Comparison of ENCODE assay signal across 1 cellular context in the genomic region with DNA sequence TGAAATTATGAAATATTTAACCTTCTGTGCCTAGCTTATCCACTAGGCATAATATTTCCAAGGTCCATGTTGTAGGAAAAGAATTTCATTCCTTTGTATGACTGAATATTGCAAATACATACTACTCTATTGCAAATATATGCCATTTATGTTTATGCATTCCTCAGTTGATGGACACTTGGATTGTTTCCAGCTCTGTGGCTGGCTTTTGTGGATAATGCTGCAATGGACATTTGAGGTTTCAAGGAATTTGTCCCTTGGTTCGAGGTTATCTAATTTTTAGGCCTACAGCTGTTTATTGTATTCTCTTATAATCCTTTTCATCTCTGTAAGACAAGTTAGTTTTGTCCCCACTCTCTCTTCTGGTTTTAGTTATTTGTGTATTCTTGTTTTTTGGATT.
TF ChIP-seq lines count a peak whose summit lies in the region.

No MANE protein-coding gene starts in this region.

TF ChIP-seq in HepG2, 621 proteins besides CTCF, POLR2A, EP300 and RAD21 (continued from another document):
- TF ChIP-seq, protein P1, sequence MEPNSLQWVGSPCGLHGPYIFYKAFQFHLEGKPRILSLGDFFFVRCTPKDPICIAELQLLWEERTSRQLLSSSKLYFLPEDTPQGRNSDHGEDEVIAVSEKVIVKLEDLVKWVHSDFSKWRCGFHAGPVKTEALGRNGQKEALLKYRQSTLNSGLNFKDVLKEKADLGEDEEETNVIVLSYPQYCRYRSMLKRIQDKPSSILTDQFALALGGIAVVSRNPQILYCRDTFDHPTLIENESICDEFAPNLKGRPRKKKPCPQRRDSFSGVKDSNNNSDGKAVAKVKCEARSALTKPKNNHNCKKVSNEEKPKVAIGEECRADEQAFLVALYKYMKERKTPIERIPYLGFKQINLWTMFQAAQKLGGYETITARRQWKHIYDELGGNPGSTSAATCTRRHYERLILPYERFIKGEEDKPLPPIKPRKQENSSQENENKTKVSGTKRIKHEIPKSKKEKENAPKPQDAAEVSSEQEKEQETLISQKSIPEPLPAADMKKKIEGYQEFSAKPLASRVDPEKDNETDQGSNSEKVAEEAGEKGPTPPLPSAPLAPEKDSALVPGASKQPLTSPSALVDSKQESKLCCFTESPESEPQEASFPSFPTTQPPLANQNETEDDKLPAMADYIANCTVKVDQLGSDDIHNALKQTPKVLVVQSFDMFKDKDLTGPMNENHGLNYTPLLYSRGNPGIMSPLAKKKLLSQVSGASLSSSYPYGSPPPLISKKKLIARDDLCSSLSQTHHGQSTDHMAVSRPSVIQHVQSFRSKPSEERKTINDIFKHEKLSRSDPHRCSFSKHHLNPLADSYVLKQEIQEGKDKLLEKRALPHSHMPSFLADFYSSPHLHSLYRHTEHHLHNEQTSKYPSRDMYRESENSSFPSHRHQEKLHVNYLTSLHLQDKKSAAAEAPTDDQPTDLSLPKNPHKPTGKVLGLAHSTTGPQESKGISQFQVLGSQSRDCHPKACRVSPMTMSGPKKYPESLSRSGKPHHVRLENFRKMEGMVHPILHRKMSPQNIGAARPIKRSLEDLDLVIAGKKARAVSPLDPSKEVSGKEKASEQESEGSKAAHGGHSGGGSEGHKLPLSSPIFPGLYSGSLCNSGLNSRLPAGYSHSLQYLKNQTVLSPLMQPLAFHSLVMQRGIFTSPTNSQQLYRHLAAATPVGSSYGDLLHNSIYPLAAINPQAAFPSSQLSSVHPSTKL (CRISPR knock-in tag; IDR thresholded peaks at IDR 0.05) = peak; percentile 56
- TF ChIP-seq REL (CRISPR knock-in tag; conservative IDR thresholded peaks at IDR 0.05) (no peak), SP4 (CRISPR knock-in tag; IDR thresholded peaks at IDR 0.05) (no peak), SOX13 (IDR thresholded peaks at IDR 0.05) (no peak), SOX13 (CRISPR knock-in tag; conservative IDR thresholded peaks at IDR 0.05 in 1 of 2, IDR thresholded peaks at IDR 0.05 in 1 of 2) (peak in 1 of 2 experiments; percentile 64; a peak in 1 of 4 replicates)
